8 cellular contexts compared by ENCODE assay signal in the genomic region with DNA sequence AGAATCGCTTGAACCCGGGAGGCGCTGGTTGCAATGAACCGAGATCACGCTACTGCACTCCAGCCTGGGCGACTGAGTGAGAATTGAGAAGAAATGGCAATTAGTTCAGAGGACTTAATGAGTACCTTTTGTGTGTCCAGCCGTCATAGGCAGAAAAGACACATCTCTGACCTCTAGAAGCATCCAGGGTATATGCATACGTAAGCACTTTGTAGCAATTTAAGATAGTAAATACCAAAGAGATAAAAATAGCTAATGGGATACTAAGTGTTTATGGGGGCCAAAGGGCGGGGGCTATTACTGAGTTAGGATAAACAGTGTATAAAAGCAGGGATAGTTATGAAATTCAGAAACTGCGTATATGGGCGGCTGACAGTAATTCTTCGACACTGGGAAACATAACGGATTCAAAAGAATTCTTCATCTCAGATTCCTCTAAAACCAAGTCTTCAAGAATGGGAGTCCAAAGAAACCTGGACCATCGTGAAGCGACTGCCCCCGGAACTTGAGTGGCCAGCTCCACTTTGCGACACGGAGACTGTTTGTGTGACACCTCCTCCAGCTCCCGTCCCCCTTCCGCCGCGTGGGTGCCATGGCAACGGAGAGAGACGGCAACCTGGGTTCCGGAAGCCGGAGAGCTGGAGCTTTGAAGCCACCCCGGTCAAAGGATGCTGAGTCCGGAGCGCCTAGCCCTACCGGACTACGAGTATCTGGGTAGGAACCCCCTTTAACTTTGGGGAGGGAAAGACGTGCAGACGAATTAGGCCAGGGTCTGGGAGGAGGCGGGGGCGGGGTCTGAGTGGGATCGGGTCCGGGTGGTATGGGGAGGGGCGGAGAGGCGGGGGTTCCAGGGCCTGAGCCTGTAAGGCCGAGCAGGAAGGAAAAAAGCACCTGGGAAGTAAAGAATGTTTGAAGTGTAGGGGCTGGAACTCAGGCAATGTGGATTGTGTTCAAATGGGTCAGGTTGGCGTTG. TPM values are rescaled to one million over a fixed set of nuclear protein-coding genes. Genes with fewer than 3 reads are reported as not detected.
DNase-seq lines count a peak whose midpoint lies in the region; ATAC-seq and TF ChIP-seq lines count a peak whose summit lies in the region.

A gene with protein sequence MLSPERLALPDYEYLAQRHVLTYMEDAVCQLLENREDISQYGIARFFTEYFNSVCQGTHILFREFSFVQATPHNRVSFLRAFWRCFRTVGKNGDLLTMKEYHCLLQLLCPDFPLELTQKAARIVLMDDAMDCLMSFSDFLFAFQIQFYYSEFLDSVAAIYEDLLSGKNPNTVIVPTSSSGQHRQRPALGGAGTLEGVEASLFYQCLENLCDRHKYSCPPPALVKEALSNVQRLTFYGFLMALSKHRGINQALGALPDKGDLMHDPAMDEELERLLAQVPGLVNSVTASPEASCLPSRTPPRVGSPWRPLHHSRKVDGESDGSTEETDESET (plus strand): TSS at position 624 of the 973 bp plus-strand sequence. CDS start 45 bp downstream, at position 669.

- in situ Hi-C loops in T47D (cut with HindIII; ENCODE audit: low pct_unique_long_range_greater_than_20kb, low sequenced_read_pairs) = no loop called here

- H3K4me1 ChIP-seq in iPS-18a (ENCODE audit: control insufficient read depth, low read depth, low read length) (peaks cover 3% of the 10 kb centered on the region), skeletal muscle satellite cell (ENCODE audit: control insufficient read depth, insufficient read depth, low read length) (peaks cover 8% of the 10 kb centered on the region)

- no peaks in the 10 kb centered on the region for H3K36me3 ChIP-seq in iPS-18a (ENCODE audit: control insufficient read depth, low read depth, low read length)
- no peaks in the 10 kb centered on the region for H3K36me3 ChIP-seq in skeletal muscle satellite cell (ENCODE audit: insufficient read depth, low read length)

- H3K4me3 ChIP-seq in iPS-18a (ENCODE audit: low read length) (peak within 1 kb of the TSS; percentile 82), skeletal muscle satellite cell (ENCODE audit: low read length) (peak within 1 kb of the TSS; percentile 83)

- ATAC-seq in GM18858 (IDR thresholded peaks at IDR 0.05; ENCODE audit: unreplicated experiment) (peak; percentile 72), HG03103 (IDR thresholded peaks at IDR 0.05; ENCODE audit: low read depth, unreplicated experiment) (peak; percentile 92)

- TF ChIP-seq CTCF in VCaP (conservative IDR thresholded peaks at IDR 0.05) = no peak

- peak within 1 kb of the TSS; percentile 65 for H3K9ac ChIP-seq in iPS-18a (ENCODE audit: low read length)
- H3K9ac ChIP-seq in skeletal muscle satellite cell (ENCODE audit: low read depth, low read length) = peak within 1 kb of the TSS; percentile 66

- H3K27ac ChIP-seq in VCaP (peak within 1 kb of the TSS; percentile 71), iPS-18a (ENCODE audit: low read length) (peak within 1 kb of the TSS; percentile 12)

- peak; percentile 94 for DNase-seq in 8988T
- DNase-seq in NCI-H2171 treated with DMSO at 0.1 percent for 48 hours (lab: John Stamatoyannopoulos, UW) = peak; percentile 87
- DNase-seq in T47D (ENCODE audit: low read depth in 1 of 2, low spot score in 1 of 2) = peak; percentile 97

- H3K27me3 ChIP-seq in iPS-18a (ENCODE audit: control insufficient read depth, insufficient read depth, low read length) (no peaks in the 10 kb centered on the region), skeletal muscle satellite cell (ENCODE audit: control insufficient read depth, insufficient read depth, low read length) (no peaks in the 10 kb centered on the region)

- no peaks in the 10 kb centered on the region for H3K9me3 ChIP-seq in iPS-18a (ENCODE audit: control insufficient read depth, low read depth, low read length)
- H3K9me3 ChIP-seq in skeletal muscle satellite cell (replicated peaks; ENCODE audit: low read length) = no peaks in the 10 kb centered on the region

- peak within 1 kb of the TSS; percentile 85 for H3K4me2 ChIP-seq in skeletal muscle satellite cell (ENCODE audit: low read length)

RNA-seq across cellular contexts. Expression of the gene that starts here (rescaled TPM):
- total RNA-seq in skeletal muscle satellite cell (2012; rRNA removed) = 17.0 and 19.7 TPM in 2 replicates

Comparison
In these comparisons a context has a peak if more than half of its experiments do, and no peak if none do; other contexts are left out.
1. Peak in every context shown above with its lines: DNase-seq, ATAC-seq, H3K4me3 ChIP-seq and H3K27ac ChIP-seq.